ENCODE assay signal across 12 cellular contexts in the genomic region with DNA sequence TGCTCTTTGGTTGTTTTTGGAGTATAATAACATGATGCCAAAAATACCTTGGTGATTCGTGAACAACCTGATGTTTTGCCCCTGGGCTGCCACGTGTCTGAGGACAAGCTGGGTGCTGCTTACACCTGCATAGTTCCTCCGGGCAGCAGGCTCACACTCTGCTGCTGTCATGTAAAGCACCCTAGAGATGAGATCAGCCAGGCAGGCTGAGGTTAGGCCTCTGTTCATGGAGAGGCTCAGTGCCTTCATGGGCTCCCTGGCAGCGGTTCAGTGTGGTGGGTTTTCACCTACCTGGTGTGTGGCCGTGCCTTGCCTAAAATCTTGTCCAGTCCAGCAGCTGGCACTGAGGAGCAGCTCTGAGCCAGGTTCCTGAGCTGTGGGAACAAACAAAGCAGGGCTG.
DNase-seq lines count a peak whose midpoint lies in the region; ATAC-seq, FAIRE-seq and TF ChIP-seq lines count a peak whose summit lies in the region.
"Had no signal": no experiment of that assay in that cellular context is flagged by ENCODE, and none has a peak within 500 bp of the region (broad histone marks: within the 10 kb centered on the region; RNA-seq: fewer than 3 reads in every experiment).

No MANE protein-coding gene starts in this region.

- peak; percentile 93 for FAIRE-seq in keratinocyte (lab: Jason Lieb, UNC)

- TF ChIP-seq CTCF in keratinocyte (optimal IDR thresholded peaks at IDR 0.05 in 1 of 3, IDR thresholded peaks at IDR 0.05 in 1 of 3, conservative IDR thresholded peaks at IDR 0.05 in 1 of 3; ENCODE audit: extremely low read depth in 1 of 3, insufficient read depth in 2 of 3, low read length in 3 of 3), result no peak

- H3K4me2 ChIP-seq in keratinocyte (ENCODE audit: control insufficient read depth, extremely low read depth, insufficient read depth, low read depth, low read length), result peak overlapping the region; percentile 66
- H3K4me2 ChIP-seq: neural progenitor cell had no signal

- no peaks in the 10 kb centered on the region for H3K27me3 Mint-ChIP-seq in T-helper 17 cell

- no peaks in the 10 kb centered on the region for H3K36me3 ChIP-seq in keratinocyte (ENCODE audit: control insufficient read depth in 2 of 2, extremely low read depth in 1 of 2, insufficient read depth in 2 of 2, low read length in 2 of 2)
- H3K36me3 ChIP-seq: neural progenitor cell, tibial artery had no signal

- peaks cover 30% of the 10 kb centered on the region for H3K4me1 ChIP-seq in keratinocyte (ENCODE audit: control insufficient read depth, extremely low read depth, insufficient read depth, low read length)

- no peaks in the 10 kb centered on the region for H4K20me1 ChIP-seq in keratinocyte (ENCODE audit: control insufficient read depth, extremely low read depth, insufficient read depth, low read length)

- no peaks in the 10 kb centered on the region for H3K36me3 Mint-ChIP-seq in T-helper 17 cell (ENCODE audit: low read depth)
- H3K36me3 Mint-ChIP-seq: neural progenitor cell had no signal

- H3K9ac ChIP-seq in keratinocyte (ENCODE audit: control insufficient read depth, extremely low read depth, insufficient read depth, low read length), result peak overlapping the region; percentile 57
- H3K9ac ChIP-seq: neural progenitor cell had no signal

- peak; percentile 27 for ATAC-seq in GM18517 (IDR thresholded peaks at IDR 0.05; ENCODE audit: unreplicated experiment)
- no peak for ATAC-seq in T-helper 17 cell
- ATAC-seq in HG03175 (IDR thresholded peaks at IDR 0.05; ENCODE audit: unreplicated experiment), result no peak
- ATAC-seq in HG03108 (IDR thresholded peaks at IDR 0.05; ENCODE audit: unreplicated experiment), result no peak

- dilution Hi-C loops in keratinocyte (cut with MboI; ENCODE audit: extremely low pct_ligation_motif_present, low sequenced_read_pairs), result no loop called here

- H3K9me1 ChIP-seq in keratinocyte (ENCODE audit: control insufficient read depth, extremely low read depth, insufficient read depth, low read length), result no peaks in the 10 kb centered on the region

- peak; percentile 5 for DNase-seq in COLO668 (lab: John Stamatoyannopoulos, UW; ENCODE audit: unreplicated experiment)
- DNase-seq in T-helper 17 cell, result no peak
- DNase-seq in keratinocyte (ENCODE audit: low read depth, low spot score), result peak; percentile 70
- no peak for DNase-seq in NCI-H226
- no peak for DNase-seq in stimulated activated CD4-positive, alpha-beta T cell treated with anti-CD3 and anti-CD28 coated beads, Interleukin-4, amount 100 ng/mL, for 4 hours
- DNase-seq: NCI-H2227 treated with DMSO at 0.1 percent for 48 hours; stimulated activated CD4-positive, alpha-beta T cell treated with anti-CD3 and anti-CD28 coated beads, Interleukin-1b, Interleukin-23, amount 100 ng/mL, for 48 hours had no signal

- peak overlapping the region; percentile 58 for H2AFZ ChIP-seq in keratinocyte (ENCODE audit: control insufficient read depth, low read length)

- H3K27me3 ChIP-seq in keratinocyte (ENCODE audit: control insufficient read depth, extremely low read depth, insufficient read depth, low read length), result peaks cover 3% of the 10 kb centered on the region
- H3K27me3 ChIP-seq: neural progenitor cell had no signal

- H3K4me3 ChIP-seq in keratinocyte (ENCODE audit: control insufficient read depth in 2 of 3, extremely low read depth in 1 of 3, insufficient read depth in 2 of 3, low read depth in 1 of 3, low read length in 3 of 3), result no peak overlapping the region
- H3K4me3 ChIP-seq: neural progenitor cell, tibial artery had no signal

- H3K27ac Mint-ChIP-seq in T-helper 17 cell, result peak overlapping the region; percentile 97
- H3K27ac Mint-ChIP-seq: neural progenitor cell had no signal

- H3K79me2 ChIP-seq in keratinocyte (ENCODE audit: control insufficient read depth, insufficient read depth, low read length), result no peaks in the 10 kb centered on the region

- H3K4me1 Mint-ChIP-seq in T-helper 17 cell, result peaks cover 61% of the 10 kb centered on the region

- peak overlapping the region; percentile 50 for H3K27ac ChIP-seq in keratinocyte (ENCODE audit: control insufficient read depth, insufficient read depth, low read length)
- H3K27ac ChIP-seq: neural progenitor cell, tibial artery had no signal

- H3K4me3 Mint-ChIP-seq in T-helper 17 cell, result no peak overlapping the region
- H3K4me3 Mint-ChIP-seq: neural progenitor cell had no signal

- H3K9me3 ChIP-seq in T-helper 17 cell (ENCODE audit: control insufficient read depth, low read length, poor library complexity, severe bottlenecking) (no peaks in the 10 kb centered on the region), keratinocyte (ENCODE audit: control insufficient read depth, low read depth, low read length) (no peaks in the 10 kb centered on the region)
- H3K9me3 ChIP-seq: tibial artery had no signal

Comparison
In these comparisons a context has a peak if more than half of its experiments do, and no peak if none do; other contexts are left out.
1. DNase-seq: peak in COLO668 (single experiment) and keratinocyte (single experiment); none in T-helper 17 cell (0 of 3), NCI-H226 (single experiment) and stimulated activated CD4-positive, alpha-beta T cell treated with anti-CD3 and anti-CD28 coated beads, Interleukin-4, amount 100 ng/mL, for 4 hours (0 of 2).